Comparison of ENCODE assay signal across 1 cellular context in the genomic region with DNA sequence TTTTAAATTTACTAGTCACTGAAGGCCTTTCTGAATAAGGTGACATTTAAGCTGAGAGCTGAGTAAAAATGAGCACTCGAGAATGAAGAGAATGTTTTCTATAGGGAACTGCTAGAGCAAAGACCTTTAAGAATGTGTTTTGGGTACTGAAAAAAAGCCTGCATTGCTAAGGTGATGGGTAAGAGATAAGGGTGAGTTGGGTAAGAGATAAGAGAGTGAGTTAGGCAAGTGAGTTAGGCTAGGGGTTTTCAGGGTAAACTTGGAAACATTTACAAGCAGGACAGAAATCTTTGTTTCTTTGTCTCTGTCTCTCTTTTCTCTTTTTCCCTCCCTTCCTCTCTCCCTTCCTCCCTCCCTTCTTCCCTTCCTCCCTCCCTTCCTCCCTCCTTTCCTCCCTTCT.
TF ChIP-seq lines count a peak whose summit lies in the region.

No MANE protein-coding gene starts in this region.

TF ChIP-seq in GM12891, 5 proteins besides CTCF, POLR2A, EP300 and RAD21:
- TF ChIP-seq PAX5 (IDR thresholded peaks at IDR 0.05; ENCODE audit: insufficient read depth, low read length, severe bottlenecking) (no peak), TAF1 (IDR thresholded peaks at IDR 0.05; ENCODE audit: low read depth, low read length) (no peak), POU2F2 (IDR thresholded peaks at IDR 0.05; ENCODE audit: low read depth, low read length) (no peak), SPI1 (IDR thresholded peaks at IDR 0.05; ENCODE audit: low read depth, low read length) (no peak), POLR2AphosphoS5 (IDR thresholded peaks at IDR 0.05; ENCODE audit: low read depth, low read length) (no peak)
